ENCODE assay signal across 1 cellular context in the genomic region with DNA sequence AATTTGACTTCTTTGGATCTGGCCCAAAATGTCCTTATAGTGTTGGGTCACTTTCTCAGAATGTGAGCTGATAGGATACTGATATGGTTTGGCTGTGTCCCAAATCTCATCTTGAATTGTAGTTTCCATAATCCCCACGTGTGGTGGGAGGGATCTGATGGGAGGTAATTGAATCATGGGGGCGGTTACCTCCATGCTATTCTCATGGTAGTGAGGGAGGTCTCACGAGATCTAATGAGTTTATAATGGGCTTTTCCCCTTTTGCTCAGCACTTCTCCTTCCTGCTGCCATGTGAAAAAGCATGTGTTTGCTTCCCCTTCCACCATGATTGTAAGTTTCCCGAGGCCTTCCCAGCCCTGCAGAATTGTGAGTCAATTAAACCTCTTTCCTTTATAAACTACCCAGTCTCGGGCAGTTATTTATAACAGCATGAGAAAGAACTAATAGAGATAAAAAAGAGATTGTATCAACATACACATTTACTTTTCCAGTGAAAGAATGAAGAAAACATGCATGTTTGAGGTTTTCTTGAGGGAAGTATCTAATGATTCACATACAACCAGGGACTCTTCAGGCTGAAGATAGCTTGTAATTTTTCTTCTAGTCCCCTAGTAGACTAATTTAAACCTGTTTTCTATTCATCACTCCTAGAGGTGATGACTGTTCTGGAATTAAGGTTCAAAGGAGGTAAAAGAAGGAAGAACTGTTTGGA.
TF ChIP-seq lines count a peak whose summit lies in the region.

No MANE protein-coding gene starts in this region.

TF ChIP-seq in IMR-90, 13 proteins besides CTCF, POLR2A, EP300 and RAD21:
- TF ChIP-seq MXI1 (IDR thresholded peaks at IDR 0.05; ENCODE audit: borderline replicate concordance, low read depth, low read length), result 0 out of 2 replicates have a peak, but pooled peaks have one; percentile 31
- TF ChIP-seq, protein P1, sequence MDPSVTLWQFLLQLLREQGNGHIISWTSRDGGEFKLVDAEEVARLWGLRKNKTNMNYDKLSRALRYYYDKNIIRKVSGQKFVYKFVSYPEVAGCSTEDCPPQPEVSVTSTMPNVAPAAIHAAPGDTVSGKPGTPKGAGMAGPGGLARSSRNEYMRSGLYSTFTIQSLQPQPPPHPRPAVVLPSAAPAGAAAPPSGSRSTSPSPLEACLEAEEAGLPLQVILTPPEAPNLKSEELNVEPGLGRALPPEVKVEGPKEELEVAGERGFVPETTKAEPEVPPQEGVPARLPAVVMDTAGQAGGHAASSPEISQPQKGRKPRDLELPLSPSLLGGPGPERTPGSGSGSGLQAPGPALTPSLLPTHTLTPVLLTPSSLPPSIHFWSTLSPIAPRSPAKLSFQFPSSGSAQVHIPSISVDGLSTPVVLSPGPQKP (IDR thresholded peaks at IDR 0.05; ENCODE audit: borderline replicate concordance, low read depth, low read length), result no peak
